In the genomic region with DNA sequence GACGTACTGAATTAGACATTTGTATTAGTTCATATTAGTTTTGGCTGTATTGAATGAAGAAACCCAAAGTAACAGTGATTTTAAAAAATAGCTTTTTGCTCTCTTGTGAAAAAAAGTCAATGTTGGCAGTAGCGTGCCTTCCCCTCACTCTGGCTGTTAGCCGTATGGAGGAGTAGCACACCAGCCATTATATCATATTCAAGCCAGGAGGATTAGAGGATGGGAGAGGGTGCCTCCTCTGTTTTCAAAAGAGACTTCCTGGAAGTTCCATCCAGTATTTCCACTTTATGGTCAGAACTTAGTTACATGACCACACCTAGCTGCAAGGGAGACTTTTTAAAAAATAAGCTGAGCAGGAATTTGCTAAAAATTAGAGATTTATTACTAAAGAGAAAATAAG, we compare ENCODE assay signal across 21 cellular contexts. TPM values are rescaled to one million over a fixed set of nuclear protein-coding genes. Genes with fewer than 3 reads are reported as not detected.
DNase-seq lines count a peak whose midpoint lies in the region; TF ChIP-seq lines count a peak whose summit lies in the region.
"Had no signal": no experiment of that assay in that cellular context is flagged by ENCODE, and none has a peak within 500 bp of the region (broad histone marks: within the 10 kb centered on the region; RNA-seq: fewer than 3 reads in every experiment).

No MANE protein-coding gene starts in this region.

- H3K27me3 ChIP-seq in HUES48 (ENCODE audit: control insufficient read depth, insufficient read depth, low read length) = no peaks in the 10 kb centered on the region
- no peaks in the 10 kb centered on the region for H3K27me3 ChIP-seq in adipocyte (replicated peaks; ENCODE audit: control insufficient read depth, insufficient read depth, low read length)
- H3K27me3 ChIP-seq in tibial artery = no peaks in the 10 kb centered on the region
- H3K27me3 ChIP-seq: MG63 had no signal

- H3K36me3 ChIP-seq in HUES48 (ENCODE audit: control insufficient read depth, insufficient read depth, low read length) = peaks cover 51% of the 10 kb centered on the region
- H3K36me3 ChIP-seq in adipocyte (ENCODE audit: control insufficient read depth, insufficient read depth, low read length, severe bottlenecking) = peaks cover 44% of the 10 kb centered on the region
- H3K36me3 ChIP-seq in tibial artery = peaks cover 27 to 46% (median 34%) of the 10 kb centered on the region in 3 donors

- no peak overlapping the region; the same call in 1 of the 2 replicates for H3K4me3 ChIP-seq in HUES48 (ENCODE audit: low read depth, low read length)
- H3K4me3 ChIP-seq in adipocyte (ENCODE audit: low read length) = peak overlapping the region; percentile 53
- H3K4me3 ChIP-seq in tibial artery = peak overlapping the region; percentile 34 to 39
- H3K4me3 ChIP-seq: MG63 had no signal

- H3K27ac ChIP-seq in HUES48 (ENCODE audit: low read depth, low read length) (peak overlapping the region; percentile 83), tibial artery (peak overlapping the region; percentile 76 to 82)

- no peak for DNase-seq in adipocyte (ENCODE audit: low read depth)
- peak; percentile 2 for DNase-seq in middle frontal gyrus (ENCODE audit: extremely low spot score, low spot score)
- DNase-seq in tibial artery = no peak
- no peak for DNase-seq in NCI-H2081 (lab: John Stamatoyannopoulos, UW)
- DNase-seq in SW480 (ENCODE audit: low spot score) = no peak
- no peak for DNase-seq in DMS 273 (lab: John Stamatoyannopoulos, UW; ENCODE audit: unreplicated experiment)
- no peak for DNase-seq in occipital lobe (lab: John Stamatoyannopoulos, UW)
- DNase-seq: activated CD4-positive, alpha-beta T cell treated with anti-CD3 and anti-CD28 coated beads, Interleukin-2, amount 10 ng/mL, durations not matched to agents 24 days and 14 days; activated naive CD4-positive, alpha-beta T cell; activated T-cell treated with anti-CD3 and anti-CD28 coated beads, Interleukin-2, amount 50 U/mL, for 48 hours; amygdala; CD4-positive, alpha-beta T cell; MG63; NCI-H1417 treated with DMSO at 0.1 percent for 48 hours; NCI-H2107; NCI-H510A treated with DMSO at 0.1 percent for 48 hours; nucleus accumbens; SIG-M5; stimulated activated naive CD4-positive, alpha-beta T cell treated with Interleukin-2 at 50 U/mL for 16 hours had no signal

- no peak for TF ChIP-seq CTCF in tibial artery (IDR thresholded peaks at IDR 0.05)

- no peak overlapping the region for H3K9ac ChIP-seq in HUES48 (ENCODE audit: low read depth, low read length)
- H3K9ac ChIP-seq in adipocyte (ENCODE audit: low read length) = peak overlapping the region; percentile 73

- H3K4me1 ChIP-seq in HUES48 (ENCODE audit: control insufficient read depth, insufficient read depth, low read length) = peaks cover 52% of the 10 kb centered on the region
- H3K4me1 ChIP-seq in adipocyte (ENCODE audit: control insufficient read depth, insufficient read depth, low read length) = peaks cover 41% of the 10 kb centered on the region
- peaks cover 0 to 97% (median 30%) of the 10 kb centered on the region in 4 donors for H3K4me1 ChIP-seq in tibial artery

- intact Hi-C loops in tibial artery (cut with DNase I; ENCODE audit: low total_unique reads) = no loop called here

- no peaks in the 10 kb centered on the region for H3K9me3 ChIP-seq in HUES48 (ENCODE audit: control insufficient read depth, insufficient read depth, low read length)
- no peaks in the 10 kb centered on the region for H3K9me3 ChIP-seq in adipocyte (ENCODE audit: control insufficient read depth, low read length)
- H3K9me3 ChIP-seq in tibial artery = no peaks in the 10 kb centered on the region
- H3K9me3 ChIP-seq: MG63 had no signal

RNA-seq across cellular contexts. Expression of a gene that starts 41.2 kb away (rescaled TPM):
- 13.3 TPM for total RNA-seq in occipital lobe
- total RNA-seq: myocyte had no signal
